23 cellular contexts compared by ENCODE assay signal in genomic region chr4:2438822-2439718, GRCh38.
"Had no signal": no experiment of that assay in that cellular context is flagged by ENCODE, and none has a peak within 500 bp of the region (broad histone marks: within the 10 kb centered on the region; RNA-seq: fewer than 3 reads in every experiment).

No MANE protein-coding gene starts in this region.

- H3K4me3 ChIP-seq: breast epithelium, esophagus muscularis mucosa, skin epidermis, testis, transverse colon had no signal

- H3K36me3 ChIP-seq: breast epithelium, esophagus muscularis mucosa, transverse colon had no signal

- DNase-seq: activated CD4-positive, alpha-beta T cell treated with anti-CD3 and anti-CD28 coated beads for 4 hours; activated CD4-positive, alpha-beta T cell treated with anti-CD3 and anti-CD28 coated beads, Interleukin-2, amount 50 U/mL, for 4 hours; activated effector memory CD4-positive, alpha-beta T cell treated with Interleukin-2 at 50 U/mL for 16 hours; activated naive CD4-positive, alpha-beta T cell treated with anti-CD3 and anti-CD28 coated beads for 36 hours; activated naive CD8-positive, alpha-beta T cell treated with anti-CD3 and anti-CD28 coated beads, Interleukin-2, amount 10 ng/mL, durations not matched to agents 7 days and 5 days; amniotic stem cell; glutamatergic neuron; islet precursor cell; left cardiac atrium; left ventricle myocardium superior; mammary epithelial cell; naive thymus-derived CD4-positive, alpha-beta T cell; occipital lobe; stimulated activated CD4-positive, alpha-beta T cell treated with anti-CD3 and anti-CD28 coated beads, Interleukin-12 subunit alpha, Interleukin-12 subunit beta, amount 100 ng/mL, for 4 hours; stimulated activated CD4-positive, alpha-beta T cell treated with anti-CD3 and anti-CD28 coated beads, Interleukin-4, amount 100 ng/mL, for 1 hour; stimulated activated naive CD8-positive, alpha-beta T cell treated with anti-CD3 and anti-CD28 coated beads, Interleukin-15, Interleukin-2, amounts not matched to agents 100 U/mL and 50 U/mL, for 24 hours; T-helper 1 cell; testis; transverse colon had no signal

- H3K9me3 ChIP-seq: breast epithelium, esophagus muscularis mucosa, testis, transverse colon had no signal

- H3K27me3 ChIP-seq: testis, transverse colon had no signal

- H3K27ac ChIP-seq: breast epithelium, esophagus muscularis mucosa, skin epidermis, testis, transverse colon, VCaP had no signal

- H3K4me1 ChIP-seq: breast epithelium, testis, transverse colon had no signal
